In the genomic region with DNA sequence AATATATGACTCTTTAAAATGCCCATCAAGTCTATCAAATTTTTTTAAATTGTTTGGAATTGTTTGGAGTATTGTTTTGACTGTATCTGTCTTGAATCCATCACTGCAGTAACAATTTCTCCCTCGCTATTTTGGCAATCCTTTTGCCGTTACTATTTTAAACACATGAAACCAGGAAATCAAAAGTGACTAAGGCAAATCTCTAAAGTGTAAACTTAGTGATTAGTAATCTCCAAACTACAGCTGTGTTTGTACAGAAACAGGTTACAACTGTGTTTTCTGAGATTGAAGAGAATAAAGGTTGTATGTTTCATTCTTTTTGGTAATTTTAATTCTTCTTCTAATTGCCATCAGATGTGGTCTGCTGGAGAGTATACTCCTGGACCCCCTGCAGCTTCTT, we compare ENCODE assay signal across 22 cellular contexts.
DNase-seq lines count a peak whose midpoint lies in the region; ATAC-seq, FAIRE-seq and TF ChIP-seq lines count a peak whose summit lies in the region.
"Had no signal": no experiment of that assay in that cellular context is flagged by ENCODE, and none has a peak within 500 bp of the region (broad histone marks: within the 10 kb centered on the region; RNA-seq: fewer than 3 reads in every experiment).

No MANE protein-coding gene starts in this region.

- H3K27ac ChIP-seq in heart left ventricle = peak overlapping the region in 1 of 12 donors; percentile 7
- no peak overlapping the region for H3K27ac ChIP-seq in GM12878 (ENCODE audit: control insufficient read depth, insufficient read depth)
- no peak overlapping the region for H3K27ac ChIP-seq in dorsolateral prefrontal cortex
- H3K27ac ChIP-seq: C4-2B, KMS-11, SJCRH30 had no signal

- H3K9ac ChIP-seq in GM12878 (ENCODE audit: control insufficient read depth, insufficient read depth, low read length) = no peak overlapping the region
- H3K9ac ChIP-seq: KMS-11 had no signal

- no peak for TF ChIP-seq EP300 in GM12878 (IDR thresholded peaks at IDR 0.05; ENCODE audit: borderline replicate concordance in 1 of 2, control insufficient read depth in 1 of 2, low read depth in 2 of 2, low read length in 2 of 2)

- SMC1A ChIA-PET in GM12878 (lab: Charles Lee; ENCODE audit: uncharacterized antibody, unreplicated experiment) = interaction anchor here (0.7 kb wide), 1 partner anchor 401 kb away, joined by 3 read pairs; no protein-coding TSS in a partner anchor

- RAD21 ChIA-PET in GM12878 (lab: Charles Lee; ENCODE audit: unreplicated experiment) = no interaction called here

- peaks cover 0 to 43% (median 21%) of the 10 kb centered on the region in 12 donors for H3K4me1 ChIP-seq in heart left ventricle
- no peaks in the 10 kb centered on the region for H3K4me1 ChIP-seq in GM12878 (ENCODE audit: control insufficient read depth, insufficient read depth, low read length)
- H3K4me1 ChIP-seq: SJCRH30 had no signal

- ATAC-seq in heart left ventricle = peak in 3 of 4 donors; percentile 13 to 50 (median 44)
- no peak for ATAC-seq in left cardiac atrium
- ATAC-seq in GM12878 = no peak
- no peak for ATAC-seq in GM21360 (IDR thresholded peaks at IDR 0.05; ENCODE audit: unreplicated experiment)
- ATAC-seq: HepG2 had no signal

- H3K36me3 ChIP-seq in heart left ventricle = peaks cover 0 to 3% (median 0%) of the 10 kb centered on the region in 9 donors
- H3K36me3 ChIP-seq in GM12878 (ENCODE audit: control insufficient read depth in 2 of 2, insufficient read depth in 2 of 2, low read length in 1 of 2) = no peaks in the 10 kb centered on the region
- H3K36me3 ChIP-seq: SJCRH30 had no signal

- no peaks in the 10 kb centered on the region for H3K9me3 ChIP-seq in heart left ventricle
- no peaks in the 10 kb centered on the region for H3K9me3 ChIP-seq in GM12878 (replicated peaks; ENCODE audit: control insufficient read depth, insufficient read depth, low read length)
- H3K9me3 ChIP-seq: SJCRH30 had no signal

- H3K4me3 ChIP-seq in heart left ventricle (no peak overlapping the region), GM12878 (no peak overlapping the region), dorsolateral prefrontal cortex (no peak overlapping the region)
- H3K4me3 ChIP-seq: SJCRH30 had no signal

- BruUV-seq in GM12878 (replicated peaks; lab: Mats Ljungman, UMichigan) = no TSS peak

- no peak overlapping the region for H3K4me2 ChIP-seq in GM12878 (ENCODE audit: control insufficient read depth, insufficient read depth)
- H3K4me2 ChIP-seq: KMS-11 had no signal

- TF ChIP-seq CTCF in heart left ventricle (IDR thresholded peaks at IDR 0.05) = no peak
- TF ChIP-seq CTCF in GM12878 (IDR thresholded peaks at IDR 0.05 in 2 of 3, conservative IDR thresholded peaks at IDR 0.05 in 1 of 3; ENCODE audit: control insufficient read depth in 2 of 3, extremely low read depth in 1 of 3, insufficient read depth in 1 of 3, low read depth in 3 of 3, low read length in 3 of 3) = no peak
- TF ChIP-seq CTCF in dorsolateral prefrontal cortex (IDR thresholded peaks at IDR 0.05 in 54 of 56, conservative IDR thresholded peaks at IDR 0.05 in 2 of 56; ENCODE audit: low read depth in 1 of 56, partially characterized antibody in 56 of 56) = no peak

- intact Hi-C loops in heart left ventricle (cut with DNase I) (loop anchor here in 2 of 10 donors (5.0 to 10.0 kb wide), 2 partner anchors 49 to 331 kb away; no protein-coding TSS in a partner anchor), left cardiac atrium (cut with DNase I) (no loop called here), GM12878 (cut with micrococcal nuclease; ENCODE audit: unreplicated experiment) (no loop called here), dorsolateral prefrontal cortex (cut with DNase I) (no loop called here)

- WGBS in heart left ventricle, 4 donors = 7 to 17% (median 12%) methylated on average over 2 of the region's 2 CpGs
- WGBS in GM12878 (ENCODE audit: insufficient coverage, insufficient replicate concordance, low lambda C conversion rate, missing lambda C conversion rate) = 36% methylated on average over 2 of the region's 2 CpGs

- H3K79me2 ChIP-seq in GM12878 (ENCODE audit: control insufficient read depth, insufficient read depth, low read length) = no peaks in the 10 kb centered on the region

- H2AFZ ChIP-seq in GM12878 (ENCODE audit: control insufficient read depth, low read depth, low read length) = no peak overlapping the region

- H3K27me3 ChIP-seq in heart left ventricle (no peaks in the 10 kb centered on the region), GM12878 (replicated peaks in 1 of 2; ENCODE audit: control insufficient read depth in 2 of 2, insufficient read depth in 2 of 2, low read length in 1 of 2) (no peaks in the 10 kb centered on the region), dorsolateral prefrontal cortex (peaks cover 0 to 13% (median 0%) of the 10 kb centered on the region in 45 donors)
- H3K27me3 ChIP-seq: SJCRH30 had no signal

- TF ChIP-seq POLR2A in heart left ventricle (IDR thresholded peaks at IDR 0.05) = no peak
- no peak for TF ChIP-seq POLR2A in GM12878 (IDR thresholded peaks at IDR 0.05; ENCODE audit: low read depth, low read length)

- CTCF ChIA-PET in GM12878 (lab: Yijun Ruan, JAX) = no interaction called here

- TF ChIP-seq RAD21 in GM12878 (IDR thresholded peaks at IDR 0.05; ENCODE audit: insufficient read depth, low read depth, low read length) = no peak

- H4K20me1 ChIP-seq in GM12878 (ENCODE audit: control insufficient read depth, insufficient read depth) = no peaks in the 10 kb centered on the region

- in situ Hi-C loops in GM12878 (cut with MboI) = no loop called here

- POLR2A ChIA-PET in GM12878 (lab: Charles Lee) = no interaction called here

- DNase-seq in heart left ventricle (no peak), left cardiac atrium (no peak), GM12878 (ENCODE audit: low read depth, low spot score) (no peak), lung microvascular endothelial cell (ENCODE audit: low read depth in 2 of 2) (peak; percentile 46 to 76), dorsolateral prefrontal cortex (no peak), H4 (ENCODE audit: low spot score) (no peak), A172 (ENCODE audit: low spot score) (no peak)
- DNase-seq: COR-L47, DMS153, EL, H9, MM.1S, NCI-H187 treated with DMSO at 0.1 percent for 48 hours, NCI-H2171, NCI-H446 treated with DMSO at 0.1 percent for 48 hours, NCI-H82, SJCRH30 had no signal

- no peak for FAIRE-seq in GM12878 (lab: Jason Lieb, UNC)
- FAIRE-seq: A204.1, HepG2 had no signal

TF ChIP-seq in GM12878, 131 proteins besides CTCF, POLR2A, EP300 and RAD21:
- TF ChIP-seq JUNB (IDR thresholded peaks at IDR 0.05) (peak; percentile 33; the same call in 1 of the 2 replicates), GABPA (IDR thresholded peaks at IDR 0.05; ENCODE audit: low read depth) (no peak), MEF2A (IDR thresholded peaks at IDR 0.05; ENCODE audit: insufficient read depth, low read depth, low read length) (no peak)

Comparison
In these comparisons a context has a peak if more than half of its experiments do, and no peak if none do; other contexts are left out.
1. ATAC-seq: peak in heart left ventricle (3 of 4); none in left cardiac atrium (0 of 2), GM12878 (single experiment) and GM21360 (single experiment).
2. DNase-seq: peak in lung microvascular endothelial cell (2 of 2); none in heart left ventricle (0 of 5), left cardiac atrium (single experiment), GM12878 (single experiment), dorsolateral prefrontal cortex (0 of 10), H4 (single experiment) and A172 (single experiment).